14 cellular contexts compared by ENCODE assay signal in the genomic region with DNA sequence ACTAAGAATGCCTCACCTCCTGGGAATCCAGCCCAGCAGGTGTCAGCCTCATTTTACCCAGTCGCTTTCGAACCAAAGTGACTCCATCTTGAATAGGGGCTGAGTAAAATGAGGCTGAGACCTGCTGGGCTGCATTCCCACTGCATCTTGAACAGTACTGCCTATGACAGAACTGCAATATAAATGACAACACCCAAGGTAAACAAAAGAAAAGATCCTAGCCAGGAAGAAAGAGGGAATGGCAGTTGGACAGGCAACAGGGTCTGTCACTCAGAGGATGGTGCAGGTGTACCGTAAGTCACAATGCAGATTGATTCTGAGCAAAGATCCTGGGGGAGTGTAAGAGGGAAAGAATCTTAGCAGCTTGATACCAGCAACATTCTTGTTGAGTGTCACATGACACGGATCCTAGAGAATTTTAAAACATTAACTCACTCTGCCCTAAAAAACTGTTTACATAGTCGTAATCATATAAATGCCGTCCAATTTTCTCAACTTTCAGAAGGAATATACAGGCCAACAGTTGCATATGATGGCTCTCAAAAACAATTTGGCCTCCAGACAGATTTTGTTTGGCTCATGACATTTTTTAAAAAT. TPM values are rescaled to one million over a fixed set of nuclear protein-coding genes. Genes with fewer than 3 reads are reported as not detected.
DNase-seq lines count a peak whose midpoint lies in the region; ATAC-seq and TF ChIP-seq lines count a peak whose summit lies in the region.
"Had no signal": no experiment of that assay in that cellular context is flagged by ENCODE, and none has a peak within 500 bp of the region (broad histone marks: within the 10 kb centered on the region; RNA-seq: fewer than 3 reads in every experiment).

No MANE protein-coding gene starts in this region.

- peak overlapping the region; percentile 50 for H2AFZ ChIP-seq in PC-3 (ENCODE audit: low read length)
- peak overlapping the region; percentile 47 for H2AFZ ChIP-seq in osteoblast (ENCODE audit: low read length)
- H2AFZ ChIP-seq in Karpas-422 (ENCODE audit: low read length) = no peak overlapping the region

- H3K27ac Mint-ChIP-seq in stimulated activated effector memory CD8-positive, alpha-beta T cell treated with anti-CD3 and anti-CD28 coated beads, Interleukin-12 subunit alpha, Interleukin-12 subunit beta, amount 100 ng/mL, for 72 hours = no peak overlapping the region
- H3K27ac Mint-ChIP-seq: activated naive CD8-positive, alpha-beta T cell treated with anti-CD3 and anti-CD28 coated beads, Interleukin-2, amount 10 ng/mL, durations not matched to agents 7 days and 5 days had no signal

- no peaks in the 10 kb centered on the region for H3K9me2 ChIP-seq in PC-3 (replicated peaks; ENCODE audit: low read length)
- no peaks in the 10 kb centered on the region for H3K9me2 ChIP-seq in Karpas-422 (replicated peaks; ENCODE audit: insufficient read depth, low read length)

- H3K36me3 Mint-ChIP-seq in stimulated activated effector memory CD8-positive, alpha-beta T cell treated with anti-CD3 and anti-CD28 coated beads, Interleukin-12 subunit alpha, Interleukin-12 subunit beta, amount 100 ng/mL, for 72 hours = no peaks in the 10 kb centered on the region
- H3K36me3 Mint-ChIP-seq: CD4-positive, CD25-positive, alpha-beta regulatory T cell; IgD-negative memory B cell had no signal

- H3K4me1 ChIP-seq in PC-3 (ENCODE audit: insufficient read depth, low read length) = peaks cover 47% of the 10 kb centered on the region
- H3K4me1 ChIP-seq in osteoblast (ENCODE audit: insufficient read depth, low read length) = peaks cover 15% of the 10 kb centered on the region
- H3K4me1 ChIP-seq in Karpas-422 (ENCODE audit: low read length) = no peaks in the 10 kb centered on the region

- peak; percentile 66 for ATAC-seq in PC-3
- ATAC-seq in stimulated activated effector memory CD8-positive, alpha-beta T cell treated with anti-CD3 and anti-CD28 coated beads, Interleukin-12 subunit alpha, Interleukin-12 subunit beta, amount 100 ng/mL, for 72 hours = no peak

- peaks cover 3% of the 10 kb centered on the region for H3F3A ChIP-seq in PC-3 (ENCODE audit: low read length, unreplicated experiment)

- H3K36me3 ChIP-seq in PC-3 (ENCODE audit: low read depth, low read length) (no peaks in the 10 kb centered on the region), osteoblast (ENCODE audit: insufficient read depth, low read length) (no peaks in the 10 kb centered on the region), Karpas-422 (ENCODE audit: insufficient read depth, low read length) (no peaks in the 10 kb centered on the region)

- no TSS peak for BruUV-seq in PC-3 (replicated peaks; lab: Mats Ljungman, UMichigan)

- H3K27ac ChIP-seq in PC-3 (ENCODE audit: low read length) = peak overlapping the region; percentile 92
- no peak overlapping the region for H3K27ac ChIP-seq in osteoblast (ENCODE audit: low read depth, low read length)
- H3K27ac ChIP-seq in Karpas-422 (ENCODE audit: low read length) = no peak overlapping the region

- H3K4me3 ChIP-seq in AG10803 (ENCODE audit: low read length) (no peak overlapping the region), PC-3 (ENCODE audit: low read length) (no peak overlapping the region), fibroblast of mammary gland (ENCODE audit: control insufficient read depth, low read depth, low read length) (no peak overlapping the region), osteoblast (ENCODE audit: insufficient read depth, low read length) (no peak overlapping the region), Karpas-422 (ENCODE audit: low read length) (no peak overlapping the region)

- POLR2A ChIA-PET in PC-3 (lab: Charles Lee; ENCODE audit: unreplicated experiment) = no interaction called here

- H3K9me3 Mint-ChIP-seq in stimulated activated effector memory CD8-positive, alpha-beta T cell treated with anti-CD3 and anti-CD28 coated beads, Interleukin-12 subunit alpha, Interleukin-12 subunit beta, amount 100 ng/mL, for 72 hours = no peaks in the 10 kb centered on the region
- H3K9me3 Mint-ChIP-seq: activated naive CD8-positive, alpha-beta T cell treated with anti-CD3 and anti-CD28 coated beads, Interleukin-2, amount 10 ng/mL, durations not matched to agents 7 days and 5 days; IgD-negative memory B cell had no signal

- H4K20me1 ChIP-seq in PC-3 (ENCODE audit: low read length) = no peaks in the 10 kb centered on the region
- no peaks in the 10 kb centered on the region for H4K20me1 ChIP-seq in osteoblast (ENCODE audit: insufficient read depth, low read length)
- H4K20me1 ChIP-seq in Karpas-422 (ENCODE audit: insufficient read depth, low read depth, low read length) = no peaks in the 10 kb centered on the region

- DNase-seq in AG10803 (ENCODE audit: low read depth) (peak; percentile 36), PC-3 (peak; percentile 69), fibroblast of mammary gland (ENCODE audit: low read depth) (peak; percentile 3), osteoblast (ENCODE audit: insufficient read length, low spot score, missing footprints) (no peak), Karpas-422 (no peak), NOMO-1 treated with dmso at 0.1 percent for 144 hours (lab: John Stamatoyannopoulos, UW; ENCODE audit: unreplicated experiment) (no peak), GM13977 (ENCODE audit: low spot score) (no peak)
- no peak for DNase-seq in stimulated activated effector memory CD8-positive, alpha-beta T cell treated with anti-CD3 and anti-CD28 coated beads, Interleukin-12 subunit alpha, Interleukin-12 subunit beta, amount 100 ng/mL, for 72 hours (ENCODE audit: low spot score in 2 of 2)
- DNase-seq: activated naive CD8-positive, alpha-beta T cell treated with anti-CD3 and anti-CD28 coated beads, Interleukin-2, amount 10 ng/mL, durations not matched to agents 7 days and 5 days; CD4-positive, CD25-positive, alpha-beta regulatory T cell; GF-D8; hypothalamus; NCI-H187 had no signal

- H3K27me3 ChIP-seq in PC-3 (ENCODE audit: low read length) (no peaks in the 10 kb centered on the region), osteoblast (ENCODE audit: insufficient read depth, low read length) (no peaks in the 10 kb centered on the region), Karpas-422 (ENCODE audit: low read length) (no peaks in the 10 kb centered on the region)

- in situ Hi-C loops in GM13977 (cut with MboI; ENCODE audit: low pct_unique_long_range_greater_than_20kb, low sequenced_read_pairs, unreplicated experiment) = no loop called here

- TF ChIP-seq CTCF in AG10803 (conservative IDR thresholded peaks at IDR 0.05; ENCODE audit: low read length) (no peak), PC-3 (conservative IDR thresholded peaks at IDR 0.05; ENCODE audit: low read depth, low read length) (no peak), fibroblast of mammary gland (conservative IDR thresholded peaks at IDR 0.05; ENCODE audit: control insufficient read depth, insufficient read depth, low read depth, low read length) (no peak), osteoblast (IDR thresholded peaks at IDR 0.05; ENCODE audit: extremely low read depth, low read depth, low read length) (no peak), GM13977 (IDR thresholded peaks at IDR 0.05; ENCODE audit: extremely low read depth, insufficient read depth, missing control alignments) (no peak)

- H3K79me2 ChIP-seq in PC-3 (ENCODE audit: low read length) = no peaks in the 10 kb centered on the region
- H3K79me2 ChIP-seq in osteoblast (ENCODE audit: insufficient read depth, low read length) = no peaks in the 10 kb centered on the region
- no peaks in the 10 kb centered on the region for H3K79me2 ChIP-seq in Karpas-422 (ENCODE audit: low read length)

- H3K4me3 Mint-ChIP-seq in stimulated activated effector memory CD8-positive, alpha-beta T cell treated with anti-CD3 and anti-CD28 coated beads, Interleukin-12 subunit alpha, Interleukin-12 subunit beta, amount 100 ng/mL, for 72 hours = no peak overlapping the region
- H3K4me3 Mint-ChIP-seq: activated naive CD8-positive, alpha-beta T cell treated with anti-CD3 and anti-CD28 coated beads, Interleukin-2, amount 10 ng/mL, durations not matched to agents 7 days and 5 days; CD4-positive, CD25-positive, alpha-beta regulatory T cell; IgD-negative memory B cell had no signal

- H3K4me1 Mint-ChIP-seq in stimulated activated effector memory CD8-positive, alpha-beta T cell treated with anti-CD3 and anti-CD28 coated beads, Interleukin-12 subunit alpha, Interleukin-12 subunit beta, amount 100 ng/mL, for 72 hours = peaks cover 13% of the 10 kb centered on the region

- intact Hi-C loops in PC-3 (cut with micrococcal nuclease) = loop anchor here (1.0 to 5.0 kb wide), 2 partner anchors 107 to 125 kb away; no protein-coding TSS in a partner anchor

- H3K9ac ChIP-seq in PC-3 (ENCODE audit: low read length) (peak overlapping the region; percentile 33; the same call in 1 of the 2 replicates), Karpas-422 (ENCODE audit: low read length) (no peak overlapping the region)

- H3K4me2 ChIP-seq in PC-3 (ENCODE audit: low read length) (peak overlapping the region; percentile 33; the same call in 1 of the 2 replicates), osteoblast (ENCODE audit: insufficient read depth, low read length) (peak overlapping the region; percentile 58), Karpas-422 (ENCODE audit: low read depth, low read length, poor library complexity, severe bottlenecking) (no peak overlapping the region)

- CTCF ChIA-PET in PC-3 (lab: Charles Lee) = no interaction called here

- H3K9me3 ChIP-seq in PC-3 (ENCODE audit: low read length) (no peaks in the 10 kb centered on the region), osteoblast (ENCODE audit: low read depth, low read length) (no peaks in the 10 kb centered on the region), Karpas-422 (ENCODE audit: low read length) (no peaks in the 10 kb centered on the region)

RNA-seq across cellular contexts. Expression of gene FAM107B, which starts 4.5 kb away (rescaled TPM):
- total RNA-seq in PC-3 (2014; rRNA removed) = 33.5 and 36.6 TPM in 2 replicates
- 24.2 and 30.0 TPM in 2 replicates for total RNA-seq in osteoblast
- 110 and 158 TPM in 2 replicates for total RNA-seq in Karpas-422 (2014; rRNA removed; shearing (Covaris generic); ENCODE audit: low replicate concordance)

RNA-seq across cellular contexts. Expression of gene CDNF, which starts 58.7 kb away (rescaled TPM):
- 1.2 TPM in 1 of 2 replicates, not detected in the other for total RNA-seq in PC-3 (2014; rRNA removed)
- 1.8 TPM in 2 replicates for total RNA-seq in osteoblast
- total RNA-seq in Karpas-422 (2014; rRNA removed; shearing (Covaris generic); ENCODE audit: low replicate concordance) = 1.2 and 2.2 TPM in 2 replicates

RNA-seq across cellular contexts. Expression of gene HSPA14, which starts 59.0 kb away (rescaled TPM):
- total RNA-seq in PC-3 (2014; rRNA removed) (17.5 and 18.1 TPM in 2 replicates), osteoblast (11.9 and 12.7 TPM in 2 replicates)
- total RNA-seq in Karpas-422 (2014; rRNA removed; shearing (Covaris generic); ENCODE audit: low replicate concordance) = 34.2 and 34.8 TPM in 2 replicates

RNA-seq across cellular contexts. Expression of gene MSANTD7, which starts 59.0 kb away (rescaled TPM):
- total RNA-seq in PC-3 (2014; rRNA removed) (8.2 and 10.7 TPM in 2 replicates), osteoblast (17.7 and 22.4 TPM in 2 replicates)
- 22.1 and 25.0 TPM in 2 replicates for total RNA-seq in Karpas-422 (2014; rRNA removed; shearing (Covaris generic); ENCODE audit: low replicate concordance)

Comparison
In these comparisons a context has a peak if more than half of its experiments do, and no peak if none do; other contexts are left out.
1. DNase-seq: peak in AG10803 (single experiment), PC-3 (single experiment) and fibroblast of mammary gland (single experiment); none in osteoblast (single experiment), Karpas-422 (single experiment), NOMO-1 treated with dmso at 0.1 percent for 144 hours (single experiment), GM13977 (single experiment) and stimulated activated effector memory CD8-positive, alpha-beta T cell treated with anti-CD3 and anti-CD28 coated beads, Interleukin-12 subunit alpha, Interleukin-12 subunit beta, amount 100 ng/mL, for 72 hours (0 of 2).